Comparison of ENCODE assay signal across 18 cellular contexts in the genomic region with DNA sequence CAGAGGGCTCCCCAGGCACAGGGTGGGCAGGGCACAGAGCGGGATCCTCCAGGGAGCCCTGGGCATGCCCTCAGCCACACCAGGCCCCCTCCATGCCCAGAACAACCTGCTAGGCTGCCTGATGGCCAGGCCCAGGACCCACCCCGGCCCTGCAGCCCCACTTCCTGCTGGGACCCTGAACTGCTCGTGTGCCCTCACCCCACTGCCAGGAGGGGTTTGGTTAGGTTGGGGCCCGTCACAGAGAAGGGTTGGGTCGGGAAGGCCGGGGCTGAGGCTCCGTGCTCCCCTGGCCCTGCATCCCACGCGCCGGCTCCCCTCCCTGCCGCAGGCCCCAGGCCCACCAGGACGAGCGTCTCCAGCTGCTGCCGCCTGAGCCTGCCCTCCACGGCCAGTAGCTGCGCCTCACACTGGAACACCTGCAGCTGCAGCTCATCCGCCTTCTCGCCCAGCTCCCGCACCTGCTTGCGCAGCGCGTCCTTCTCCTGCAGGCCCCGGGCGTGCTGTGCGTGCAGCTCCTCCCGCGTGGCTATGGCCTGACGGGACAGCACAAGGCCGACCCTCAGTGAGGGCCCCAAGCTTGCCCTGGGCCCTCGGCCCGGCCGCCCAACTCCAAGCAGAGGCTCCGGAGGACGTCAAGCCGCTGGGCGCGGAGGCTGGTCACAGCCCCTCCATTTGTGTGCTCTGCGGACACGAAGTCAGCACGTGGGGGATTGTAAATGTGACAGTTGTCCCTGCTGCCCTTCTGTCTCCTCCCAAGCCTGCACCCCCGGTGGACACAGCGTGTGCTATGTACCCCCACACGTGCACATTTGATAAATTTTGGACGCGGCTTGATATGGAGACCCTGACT. TPM values are rescaled to one million over a fixed set of nuclear protein-coding genes. Genes with fewer than 3 reads are reported as not detected.
DNase-seq lines count a peak whose midpoint lies in the region; ATAC-seq and TF ChIP-seq lines count a peak whose summit lies in the region.
"Had no signal": no experiment of that assay in that cellular context is flagged by ENCODE, and none has a peak within 500 bp of the region (broad histone marks: within the 10 kb centered on the region; RNA-seq: fewer than 3 reads in every experiment).

No MANE protein-coding gene starts in this region.

- no peak for TF ChIP-seq CTCF in WTC11 (IDR thresholded peaks at IDR 0.05)
- TF ChIP-seq CTCF in left ventricle myocardium inferior (IDR thresholded peaks at IDR 0.05; ENCODE audit: borderline replicate concordance), result no peak

- H3K36me3 Mint-ChIP-seq in WTC11, result no peaks in the 10 kb centered on the region
- no peaks in the 10 kb centered on the region for H3K36me3 Mint-ChIP-seq in naive thymus-derived CD4-positive, alpha-beta T cell

- no peaks in the 10 kb centered on the region for H3K27me3 ChIP-seq in BLaER1
- H3K27me3 ChIP-seq in left ventricle myocardium inferior (ENCODE audit: low read depth), result no peaks in the 10 kb centered on the region
- H3K27me3 ChIP-seq in naive thymus-derived CD4-positive, alpha-beta T cell (ENCODE audit: control insufficient read depth in 2 of 2, insufficient read depth in 2 of 2, low read length in 2 of 2), result no peaks in the 10 kb centered on the region

- H3K27me3 Mint-ChIP-seq in WTC11 (ENCODE audit: low read depth), result no peaks in the 10 kb centered on the region
- H3K27me3 Mint-ChIP-seq in naive thymus-derived CD4-positive, alpha-beta T cell, result no peaks in the 10 kb centered on the region

- intact Hi-C loops in left ventricle myocardium inferior (cut with micrococcal nuclease), result no loop called here
- intact Hi-C loops in naive thymus-derived CD4-positive, alpha-beta T cell (cut with micrococcal nuclease), result no loop called here

- peaks cover 23% of the 10 kb centered on the region; the same call in 1 of the 2 replicates for H3K36me3 ChIP-seq in BLaER1
- no peaks in the 10 kb centered on the region for H3K36me3 ChIP-seq in left ventricle myocardium inferior
- no peaks in the 10 kb centered on the region for H3K36me3 ChIP-seq in naive thymus-derived CD4-positive, alpha-beta T cell (ENCODE audit: control insufficient read depth in 2 of 3, insufficient read depth in 3 of 3, low read length in 3 of 3)

- DNase-seq in COLO668 (lab: John Stamatoyannopoulos, UW; ENCODE audit: unreplicated experiment) (peak; percentile 48), WTC11 (ENCODE audit: low spot score) (no peak), left ventricle myocardium inferior (no peak)
- no peak for DNase-seq in naive thymus-derived CD4-positive, alpha-beta T cell
- DNase-seq: COR-L47; DMS 273 treated with DMSO at 0.1 percent for 48 hours; DND-41; MV-4-11; NCI-H1930; NCI-H2171; NCI-H526; NK-92 treated with Interleukin-12 subunit alpha and Interleukin-12 subunit beta, amount 100 ng/mL, for 24 hours; OCI-M1; T-helper 1 cell had no signal

- CTCF ChIA-PET in WTC11 (lab: Charles Lee), result interaction anchor here (0.6 to 1.8 kb wide), 4 partner anchors 28 to 78 kb away, joined by 3 to 8 read pairs (median 6); no protein-coding TSS in a partner anchor
- CTCF ChIA-PET in naive thymus-derived CD4-positive, alpha-beta T cell (lab: Charles Lee), result no interaction called here

- peaks cover 4% of the 10 kb centered on the region for H3K4me1 Mint-ChIP-seq in WTC11
- peaks cover 0 to 5% (median 0%) of the 10 kb centered on the region in 7 donors for H3K4me1 Mint-ChIP-seq in naive thymus-derived CD4-positive, alpha-beta T cell

- POLR2A ChIA-PET in WTC11 (lab: Charles Lee), result no interaction called here
- POLR2A ChIA-PET in naive thymus-derived CD4-positive, alpha-beta T cell (lab: Charles Lee), result no interaction called here

- peak overlapping the region; percentile 66 for H3K4me2 ChIP-seq in BLaER1
- H3K4me2 ChIP-seq: KMS-11 had no signal

- H3K4me1 ChIP-seq in BLaER1 (peaks cover 87% of the 10 kb centered on the region), left ventricle myocardium inferior (peaks cover 12% of the 10 kb centered on the region)
- H3K4me1 ChIP-seq in naive thymus-derived CD4-positive, alpha-beta T cell (ENCODE audit: control insufficient read depth in 2 of 2, insufficient read depth in 2 of 2, low read length in 2 of 2), result peaks cover 0 to 5% of the 10 kb centered on the region in 2 donors

- H3K9ac ChIP-seq in BLaER1, result no peak overlapping the region; the same call in 1 of the 2 replicates
- H3K9ac ChIP-seq: KMS-11 had no signal

- no peaks in the 10 kb centered on the region for H3K9me3 Mint-ChIP-seq in WTC11
- H3K9me3 Mint-ChIP-seq in naive thymus-derived CD4-positive, alpha-beta T cell, result no peaks in the 10 kb centered on the region

- H3K9me3 ChIP-seq in BLaER1 (no peaks in the 10 kb centered on the region), left ventricle myocardium inferior (replicated peaks) (no peaks in the 10 kb centered on the region)
- H3K9me3 ChIP-seq in naive thymus-derived CD4-positive, alpha-beta T cell (ENCODE audit: control insufficient read depth in 2 of 3, low read length in 3 of 3), result no peaks in the 10 kb centered on the region

- H3K4me3 Mint-ChIP-seq in WTC11, result no peak overlapping the region
- H3K4me3 Mint-ChIP-seq in naive thymus-derived CD4-positive, alpha-beta T cell, result no peak overlapping the region
- H3K4me3 Mint-ChIP-seq: CD14-positive monocyte had no signal

- H3K4me3 ChIP-seq in BLaER1 (no peak overlapping the region), left ventricle myocardium inferior (no peak overlapping the region)
- H3K4me3 ChIP-seq in naive thymus-derived CD4-positive, alpha-beta T cell (ENCODE audit: low read length), result no peak overlapping the region

- H3K27ac ChIP-seq in BLaER1 (peak overlapping the region; percentile 48; the same call in 1 of the 2 replicates), left ventricle myocardium inferior (replicated peaks) (no peak overlapping the region)
- H3K27ac ChIP-seq in naive thymus-derived CD4-positive, alpha-beta T cell (ENCODE audit: low read depth, low read length), result no peak overlapping the region
- H3K27ac ChIP-seq: KMS-11 had no signal

- peaks cover 4% of the 10 kb centered on the region for H4K20me1 ChIP-seq in BLaER1

- peak overlapping the region; percentile 19; the same call in 1 of the 2 replicates for H3K27ac Mint-ChIP-seq in WTC11
- H3K27ac Mint-ChIP-seq in naive thymus-derived CD4-positive, alpha-beta T cell, result no peak overlapping the region
- H3K27ac Mint-ChIP-seq: CD14-positive monocyte had no signal

- no peak for ATAC-seq in WTC11
- ATAC-seq in naive thymus-derived CD4-positive, alpha-beta T cell, result no peak
- no peak for ATAC-seq in HG02840 (IDR thresholded peaks at IDR 0.05; ENCODE audit: low FRiP score, unreplicated experiment)

TF ChIP-seq in WTC11, 78 proteins besides CTCF, POLR2A, EP300 and RAD21 (continues in another document):
- no peak for TF ChIP-seq NFATC4 (CRISPR knock-in tag; IDR thresholded peaks at IDR 0.05)
- TF ChIP-seq NR3C1 (CRISPR knock-in tag; conservative IDR thresholded peaks at IDR 0.05; ENCODE audit: low read depth), result no peak
- no peak for TF ChIP-seq CREB1 (CRISPR knock-in tag; IDR thresholded peaks at IDR 0.05)
- TF ChIP-seq, protein P1, sequence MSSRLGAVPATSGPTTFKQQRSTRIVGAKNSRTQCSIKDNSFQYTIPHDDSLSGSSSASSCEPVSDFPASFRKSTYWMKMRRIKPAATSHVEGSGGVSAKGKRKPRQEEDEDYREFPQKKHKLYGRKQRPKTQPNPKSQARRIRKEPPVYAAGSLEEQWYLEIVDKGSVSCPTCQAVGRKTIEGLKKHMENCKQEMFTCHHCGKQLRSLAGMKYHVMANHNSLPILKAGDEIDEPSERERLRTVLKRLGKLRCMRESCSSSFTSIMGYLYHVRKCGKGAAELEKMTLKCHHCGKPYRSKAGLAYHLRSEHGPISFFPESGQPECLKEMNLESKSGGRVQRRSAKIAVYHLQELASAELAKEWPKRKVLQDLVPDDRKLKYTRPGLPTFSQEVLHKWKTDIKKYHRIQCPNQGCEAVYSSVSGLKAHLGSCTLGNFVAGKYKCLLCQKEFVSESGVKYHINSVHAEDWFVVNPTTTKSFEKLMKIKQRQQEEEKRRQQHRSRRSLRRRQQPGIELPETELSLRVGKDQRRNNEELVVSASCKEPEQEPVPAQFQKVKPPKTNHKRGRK (CRISPR knock-in tag; IDR thresholded peaks at IDR 0.05; ENCODE audit: borderline replicate concordance), result no peak
- TF ChIP-seq NR1H2 (CRISPR knock-in tag; IDR thresholded peaks at IDR 0.05), result no peak
- no peak for TF ChIP-seq NFE2L1 (CRISPR knock-in tag; IDR thresholded peaks at IDR 0.05)
- TF ChIP-seq, protein P2, sequence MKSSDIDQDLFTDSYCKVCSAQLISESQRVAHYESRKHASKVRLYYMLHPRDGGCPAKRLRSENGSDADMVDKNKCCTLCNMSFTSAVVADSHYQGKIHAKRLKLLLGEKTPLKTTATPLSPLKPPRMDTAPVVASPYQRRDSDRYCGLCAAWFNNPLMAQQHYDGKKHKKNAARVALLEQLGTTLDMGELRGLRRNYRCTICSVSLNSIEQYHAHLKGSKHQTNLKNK (CRISPR knock-in tag; IDR thresholded peaks at IDR 0.05), result no peak
- TF ChIP-seq SOX15 (CRISPR knock-in tag; IDR thresholded peaks at IDR 0.05), result no peak
- no peak for TF ChIP-seq TP53 (CRISPR knock-in tag; IDR thresholded peaks at IDR 0.05)
- no peak for TF ChIP-seq FOXK1 (CRISPR knock-in tag; IDR thresholded peaks at IDR 0.05)
- TF ChIP-seq NFYB (CRISPR knock-in tag; conservative IDR thresholded peaks at IDR 0.05; ENCODE audit: low read depth), result peak; percentile 24; the same call in 1 of the 2 replicates

RNA-seq across cellular contexts. Expression of a gene that starts 4.0 kb away (rescaled TPM):
- total RNA-seq in WTC11 (2021) (13.5 to 17.2 TPM (median 15.0 TPM) in 3 replicates), left ventricle myocardium inferior (37.6 TPM)
- total RNA-seq in naive thymus-derived CD4-positive, alpha-beta T cell, result 10 to 100 TPM; 17.2 to 27.5 (median 24.8) TPM
- polyA plus RNA-seq in naive thymus-derived CD4-positive, alpha-beta T cell, result 10 to 100 TPM; 46.6 to 51.3 TPM

RNA-seq across cellular contexts. Expression of a gene that starts 5.9 kb away (rescaled TPM):
- 0.76 to 0.96 TPM (median 0.96 TPM) in 3 replicates for total RNA-seq in WTC11 (2021)
- total RNA-seq in left ventricle myocardium inferior, result 1.2 TPM
- 10 to 100 TPM in 1 of 5 experiments, 1 to 10 TPM in 4; 1.1 to 19.9 (median 1.4) TPM for total RNA-seq in naive thymus-derived CD4-positive, alpha-beta T cell
- polyA plus RNA-seq in naive thymus-derived CD4-positive, alpha-beta T cell, result under 1 TPM; 0.10 to 0.18 TPM

RNA-seq across cellular contexts. Expression of a gene that starts 32.4 kb away (rescaled TPM):
- 18.9 to 22.8 TPM (median 20.0 TPM) in 3 replicates for total RNA-seq in WTC11 (2021)
- total RNA-seq in left ventricle myocardium inferior, result 5.2 TPM
- total RNA-seq in naive thymus-derived CD4-positive, alpha-beta T cell, result 10 to 100 TPM; 10.0 to 16.3 (median 12.8) TPM
- polyA plus RNA-seq in naive thymus-derived CD4-positive, alpha-beta T cell, result 1 to 10 TPM; 1.2 to 2.7 TPM

RNA-seq across cellular contexts. Expression of a gene that starts 40.2 kb away (rescaled TPM):
- total RNA-seq in WTC11 (2021) (14.2 to 16.2 TPM (median 16.2 TPM) in 3 replicates), left ventricle myocardium inferior (69.0 TPM)
- total RNA-seq in naive thymus-derived CD4-positive, alpha-beta T cell, result 10 to 100 TPM in 1 of 5 experiments, 1 to 10 TPM in 4; 6.1 to 11.5 (median 8.6) TPM
- polyA plus RNA-seq in naive thymus-derived CD4-positive, alpha-beta T cell, result 1 to 10 TPM in 1 of 2 donors, under 1 TPM in 1; 0.87 to 1.4 TPM

RNA-seq across cellular contexts. Expression of a gene that starts 42.9 kb away (rescaled TPM):
- total RNA-seq in WTC11 (2021) (102 to 140 TPM (median 103 TPM) in 3 replicates), left ventricle myocardium inferior (20.1 TPM)
- total RNA-seq in naive thymus-derived CD4-positive, alpha-beta T cell, result 10 to 100 TPM; 56.3 to 89.0 (median 66.6) TPM
- polyA plus RNA-seq in naive thymus-derived CD4-positive, alpha-beta T cell, result 10 to 100 TPM in 1 of 2 donors, 1 to 10 TPM in 1; 9.2 to 14.4 TPM
